In the genomic region with DNA sequence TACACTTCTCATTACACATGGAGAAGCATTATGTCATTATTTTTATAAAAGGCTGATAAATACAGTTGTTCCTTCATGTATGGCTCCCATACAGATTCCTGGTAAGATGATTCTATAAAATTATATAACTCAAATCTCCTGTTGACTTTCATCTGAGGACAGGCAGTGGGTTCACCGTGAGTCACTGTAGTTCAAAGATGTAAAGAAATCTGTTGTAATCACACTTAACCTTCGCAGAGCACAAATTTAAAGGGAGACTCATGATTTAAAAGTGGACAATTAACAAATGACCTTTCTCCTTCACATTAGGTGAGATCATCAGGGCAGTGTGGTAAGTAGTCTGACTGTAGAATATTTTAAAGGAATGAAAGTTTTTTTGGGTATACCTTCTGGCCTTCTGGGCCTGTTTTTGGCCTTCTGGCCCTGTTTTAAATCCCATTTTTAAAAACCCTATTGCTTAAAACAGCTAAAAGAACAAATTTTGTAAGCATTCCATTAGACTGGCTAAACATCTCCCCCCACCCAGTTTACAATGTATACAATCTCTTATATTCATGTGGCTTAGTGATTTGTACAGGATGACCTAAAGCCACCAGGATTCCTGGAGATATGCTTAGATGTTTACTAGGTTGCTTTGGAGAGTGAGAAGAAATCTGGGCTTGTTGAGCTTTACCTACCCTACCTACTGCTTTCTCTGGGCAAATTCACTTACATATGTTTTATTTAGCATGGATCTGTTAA, we compare ENCODE assay signal across 8 cellular contexts.
DNase-seq lines count a peak whose midpoint lies in the region; FAIRE-seq and TF ChIP-seq lines count a peak whose summit lies in the region.

No MANE protein-coding gene starts in this region.

- peaks cover 0 to 12% (median 4%) of the 10 kb centered on the region in 4 donors for H3K4me1 ChIP-seq in sigmoid colon
- H3K4me1 ChIP-seq in Caco-2, result no peaks in the 10 kb centered on the region

- H3K27ac Mint-ChIP-seq in Caco-2 (ENCODE audit: unreplicated experiment), result no peak overlapping the region

- CTCF ChIA-PET in RWPE1 (lab: Yijun Ruan, JAX), result no interaction called here
- CTCF ChIA-PET in Caco-2 (lab: Charles Lee), result no interaction called here

- no peaks in the 10 kb centered on the region for H3K36me3 ChIP-seq in sigmoid colon
- H3K36me3 ChIP-seq in Caco-2 (ENCODE audit: control insufficient read depth, insufficient read depth, low read length), result no peaks in the 10 kb centered on the region

- in situ Hi-C loops in GM13977 (cut with MboI; ENCODE audit: low pct_unique_long_range_greater_than_20kb, low sequenced_read_pairs, unreplicated experiment), result loop anchor here (25.0 kb wide), 1 partner anchor 89 kb away; no protein-coding TSS in a partner anchor

- no peaks in the 10 kb centered on the region for H3K27me3 ChIP-seq in sigmoid colon
- no peaks in the 10 kb centered on the region for H3K27me3 ChIP-seq in Caco-2 (replicated peaks; ENCODE audit: control insufficient read depth, insufficient read depth, low read length)

- no peaks in the 10 kb centered on the region for H3K27me3 Mint-ChIP-seq in Caco-2 (ENCODE audit: insufficient read depth, unreplicated experiment)

- no peaks in the 10 kb centered on the region for H3K4me1 Mint-ChIP-seq in Caco-2 (ENCODE audit: low read depth, unreplicated experiment)

- no peaks in the 10 kb centered on the region for H3K36me3 Mint-ChIP-seq in Caco-2 (ENCODE audit: insufficient read depth, unreplicated experiment)

- TF ChIP-seq EP300 in sigmoid colon (IDR thresholded peaks at IDR 0.05), result no peak

- H3K9me3 Mint-ChIP-seq in Caco-2 (ENCODE audit: unreplicated experiment), result no peaks in the 10 kb centered on the region

- no peak for FAIRE-seq in GM19239 (lab: Jason Lieb, UNC)

- BruUV-seq in Caco-2 (replicated peaks; lab: Mats Ljungman, UMichigan), result no TSS peak

- H3K27ac ChIP-seq in RWPE1 (no peak overlapping the region), sigmoid colon (peak overlapping the region in 3 of 4 donors; percentile 9 to 40 (median 30))

- H3K4me3 Mint-ChIP-seq in Caco-2 (ENCODE audit: unreplicated experiment), result no peak overlapping the region

- H3K9me3 ChIP-seq in sigmoid colon (no peaks in the 10 kb centered on the region), Caco-2 (no peaks in the 10 kb centered on the region)

- TF ChIP-seq CTCF in RWPE1 (conservative IDR thresholded peaks at IDR 0.05; ENCODE audit: low read depth), result no peak
- TF ChIP-seq CTCF in sigmoid colon (IDR thresholded peaks at IDR 0.05), result no peak
- TF ChIP-seq CTCF in Caco-2 (IDR thresholded peaks at IDR 0.05; ENCODE audit: insufficient read depth in 1 of 2, low read depth in 1 of 2, low read length in 1 of 2, severe bottlenecking in 1 of 2, unreplicated experiment in 1 of 2), result no peak
- TF ChIP-seq CTCF in GM13977 (IDR thresholded peaks at IDR 0.05; ENCODE audit: extremely low read depth, insufficient read depth, missing control alignments), result no peak

- POLR2A ChIA-PET in RWPE1 (lab: Yijun Ruan, JAX; ENCODE audit: low non-redundant PET), result no interaction called here
- POLR2A ChIA-PET in Caco-2 (lab: Charles Lee), result no interaction called here

- WGBS in sigmoid colon, 2 donors, result 11 to 53% methylated on average over 2 of the region's 2 CpGs

- no peak overlapping the region for H3K4me3 ChIP-seq in sigmoid colon
- no peak overlapping the region for H3K4me3 ChIP-seq in Caco-2 (ENCODE audit: low read depth, low read length)

- no peak for TF ChIP-seq POLR2A in sigmoid colon (IDR thresholded peaks at IDR 0.05)

- peak; percentile 1 for DNase-seq in GM19239 (ENCODE audit: insufficient read length, low spot score)
- DNase-seq in RWPE1 (ENCODE audit: low spot score), result peak; percentile 16
- DNase-seq in fibroblast of gingiva (ENCODE audit: low read depth), result peak; percentile 18
- DNase-seq in sigmoid colon, result no peak
- DNase-seq in NCI-H2029 (lab: John Stamatoyannopoulos, UW), result no peak
- no peak for DNase-seq in Caco-2
- DNase-seq in cerebellum (ENCODE audit: low spot score), result no peak
- no peak for DNase-seq in GM13977 (ENCODE audit: low spot score)

- intact Hi-C loops in sigmoid colon (cut with DNase I), result no loop called here
- intact Hi-C loops in Caco-2 (cut with micrococcal nuclease; ENCODE audit: unreplicated experiment), result no loop called here

Comparison
In these comparisons a context has a peak if more than half of its experiments do, and no peak if none do; other contexts are left out.
1. DNase-seq: peak in GM19239 (single experiment), RWPE1 (single experiment) and fibroblast of gingiva (single experiment); none in sigmoid colon (single experiment), NCI-H2029 (single experiment), Caco-2 (0 of 2), cerebellum (single experiment) and GM13977 (single experiment).